ENCODE assay signal across 8 cellular contexts in genomic region chr3:12556723-12557471, GRCh38. TPM values are rescaled to one million over a fixed set of nuclear protein-coding genes. Genes with fewer than 3 reads are reported as not detected.
DNase-seq lines count a peak whose midpoint lies in the region; ATAC-seq and TF ChIP-seq lines count a peak whose summit lies in the region.

TSS of gene MKRN2 (plus strand) at chr3:12557087. CDS start at chr3:12557151, 64 bp downstream.

- TF ChIP-seq POLR2A in adrenal gland (IDR thresholded peaks at IDR 0.05): peak; percentile 93 to 98

- peak within 1 kb of the TSS; percentile 96 for H3K27ac Mint-ChIP-seq in progenitor cell of endocrine pancreas

- H3K4me3 Mint-ChIP-seq in progenitor cell of endocrine pancreas (ENCODE audit: low read depth): peak within 1 kb of the TSS; percentile 79

- intact Hi-C loops in adrenal gland (cut with DNase I): no loop called here
- intact Hi-C loops in heart right ventricle (cut with DNase I): loop anchor here in 4 of 10 donors (2.0 to 10.0 kb wide), 4 partner anchors 105 to 712 kb away; partner anchors contain the start of genes RAF1 (in 3 of the 4) and TAMM41 (in 1 of the 4)
- intact Hi-C loops in upper lobe of right lung (cut with DNase I): no loop called here

- peak within 1 kb of the TSS; percentile 86 for H3K4me3 ChIP-seq in GM12865 (ENCODE audit: low read depth, low read length)
- H3K4me3 ChIP-seq in adrenal gland: peak within 1 kb of the TSS; percentile 60 to 93 (median 79)
- H3K4me3 ChIP-seq in heart right ventricle: peak within 1 kb of the TSS; percentile 61 to 99 (median 86)
- peak within 1 kb of the TSS; percentile 73 for H3K4me3 ChIP-seq in upper lobe of right lung

- H3K36me3 Mint-ChIP-seq in progenitor cell of endocrine pancreas (ENCODE audit: insufficient read depth): no peaks in the 10 kb centered on the region

- no peaks in the 10 kb centered on the region for H3K9me3 ChIP-seq in adrenal gland (replicated peaks in 1 of 3)
- H3K9me3 ChIP-seq in heart right ventricle: no peaks in the 10 kb centered on the region
- H3K9me3 ChIP-seq in upper lobe of right lung: no peaks in the 10 kb centered on the region

- DNase-seq in GM12865 (ENCODE audit: low read depth) (peak; percentile 94), NCI-H1092 (lab: John Stamatoyannopoulos, UW) (peak; percentile 78), T-helper 1 cell (peak; percentile 62 to 86 (median 74)), adrenal gland (peak; percentile 87 to 94 (median 89)), heart right ventricle (peak; percentile 84 to 88), progenitor cell of endocrine pancreas (ENCODE audit: low spot score, unreplicated experiment) (peak; percentile 83), upper lobe of right lung (peak; percentile 94)

- H3K4me1 ChIP-seq in adrenal gland (replicated peaks in 1 of 2): peaks cover 16 to 47% of the 10 kb centered on the region in 2 donors
- peaks cover 9 to 64% (median 51%) of the 10 kb centered on the region in 9 donors for H3K4me1 ChIP-seq in heart right ventricle
- peaks cover 28% of the 10 kb centered on the region for H3K4me1 ChIP-seq in upper lobe of right lung

- H3K36me3 ChIP-seq in adrenal gland (replicated peaks in 1 of 2) (no peaks in the 10 kb centered on the region), heart right ventricle (no peaks in the 10 kb centered on the region), upper lobe of right lung (no peaks in the 10 kb centered on the region)

- H3K4me1 Mint-ChIP-seq in progenitor cell of endocrine pancreas (ENCODE audit: low read depth): peaks cover 29% of the 10 kb centered on the region

- peak within 1 kb of the TSS; percentile 56 to 98 (median 96) for H3K27ac ChIP-seq in adrenal gland
- peak within 1 kb of the TSS; percentile 93 to 98 (median 98) for H3K27ac ChIP-seq in heart right ventricle
- H3K27ac ChIP-seq in upper lobe of right lung: peak within 1 kb of the TSS; percentile 93

- H3K27me3 ChIP-seq in adrenal gland (peaks cover 7% of the 10 kb centered on the region), heart right ventricle (peaks cover 0 to 38% (median 6%) of the 10 kb centered on the region in 7 donors), upper lobe of right lung (peaks cover 12% of the 10 kb centered on the region)

- TF ChIP-seq CTCF in GM12865 (IDR thresholded peaks at IDR 0.05; ENCODE audit: insufficient read depth, low read depth, low read length, missing control alignments) (no peak), adrenal gland (IDR thresholded peaks at IDR 0.05) (peak in 1 of 6 experiments; percentile 3), heart right ventricle (IDR thresholded peaks at IDR 0.05) (peak in 1 of 9 donors; percentile 14), progenitor cell of endocrine pancreas (IDR thresholded peaks at IDR 0.05; ENCODE audit: unreplicated experiment) (no peak), upper lobe of right lung (IDR thresholded peaks at IDR 0.05) (no peak)

- ATAC-seq in HG02588 (IDR thresholded peaks at IDR 0.05; ENCODE audit: unreplicated experiment) (peak; percentile 88), heart right ventricle (peak; percentile 92 to 98 (median 96)), upper lobe of right lung (peak; percentile 99)

- WGBS in adrenal gland, 4 donors: 0% methylated on average over 27 to 75 of the region's 75 CpGs
- WGBS in heart right ventricle, 2 donors: 0% methylated on average over 69 to 75 of the region's 75 CpGs

- H3K27me3 Mint-ChIP-seq in progenitor cell of endocrine pancreas: peaks cover 16% of the 10 kb centered on the region

- H3K9me3 Mint-ChIP-seq in progenitor cell of endocrine pancreas (ENCODE audit: low read depth): no peaks in the 10 kb centered on the region

RNA-seq across cellular contexts. Expression of gene MKRN2, which starts in this region (rescaled TPM):
- total RNA-seq in adrenal gland (10 to 100 TPM; 22.3 to 40.9 (median 24.3) TPM), heart right ventricle (10 to 100 TPM; 31.3 to 51.0 (median 40.5) TPM), progenitor cell of endocrine pancreas (23.4 and 23.9 TPM in 2 replicates), upper lobe of right lung (23.4 TPM)
- polyA plus RNA-seq in adrenal gland (10 to 100 TPM; 15.8 to 24.9 (median 17.1) TPM), heart right ventricle (10 to 100 TPM; 26.0 to 28.9 TPM)

Comparison
In these comparisons a context has a peak if more than half of its experiments do, and no peak if none do; other contexts are left out.
1. Peak in every context shown above with its lines: DNase-seq, ATAC-seq, H3K4me3 ChIP-seq and H3K27ac ChIP-seq.